6 cellular contexts compared by ENCODE assay signal in genomic region chr10:27262788-27263187, GRCh38. TPM values are rescaled to one million over a fixed set of nuclear protein-coding genes. Genes with fewer than 3 reads are reported as not detected.
DNase-seq lines count a peak whose midpoint lies in the region; ATAC-seq, FAIRE-seq and TF ChIP-seq lines count a peak whose summit lies in the region.
"Not testable (repeated sequence)": the region's sequence is repeated elsewhere in the genome, so short reads cannot be mapped to it uniquely, and the experiment has no call there.

No MANE protein-coding gene starts in this region.

- H3K27me3 ChIP-seq in K562 (ENCODE audit: control insufficient read depth in 2 of 2, insufficient read depth in 2 of 2, low read length in 2 of 2), result peaks cover 8 to 20% of the 10 kb centered on the region in 2 experiments; a peak in 4 of 5 replicates
- H3K27me3 ChIP-seq in left ventricle myocardium inferior (ENCODE audit: low read depth), result peaks cover 41% of the 10 kb centered on the region
- H3K27me3 ChIP-seq in thyroid gland, result not testable (repeated sequence)

- H3K4me3 ChIP-seq in K562; left ventricle myocardium inferior; thyroid gland (replicated peaks in 1 of 3): not testable (repeated sequence)

- CTCF ChIA-PET in K562 (lab: Yijun Ruan, JAX; ENCODE audit: low intra/inter-chr PET ratio), result not testable (repeated sequence)

- H4K20me1 ChIP-seq in K562 (replicated peaks; ENCODE audit: control insufficient read depth, insufficient read depth, low read length), result not testable (repeated sequence)

- H3K4me1 ChIP-seq in K562 (replicated peaks in 1 of 2; ENCODE audit: control insufficient read depth in 2 of 2, insufficient read depth in 2 of 2, low read length in 2 of 2), result not testable (repeated sequence)
- H3K4me1 ChIP-seq in left ventricle myocardium inferior (peaks cover 12% of the 10 kb centered on the region), thyroid gland (peaks cover 15 to 17% of the 10 kb centered on the region in 2 donors)

- H3K4me2 ChIP-seq in K562 (ENCODE audit: insufficient read depth, low read length), result not testable (repeated sequence)

- in situ Hi-C loops in K562 (cut with MboI), result not testable (repeated sequence)

- POLR2A ChIA-PET in K562 (lab: Yijun Ruan, JAX), result not testable (repeated sequence)

- H3K9ac ChIP-seq in K562 (ENCODE audit: insufficient read depth in 1 of 2, low read depth in 2 of 2, low read length in 2 of 2), result not testable (repeated sequence)

- H2AFZ ChIP-seq in K562 (ENCODE audit: low read depth, low read length), result not testable (repeated sequence)

- intact Hi-C loops in K562 (cut with micrococcal nuclease); left ventricle myocardium inferior (cut with micrococcal nuclease); thyroid gland (cut with DNase I): not testable (repeated sequence)

- not testable (repeated sequence) for H3K27ac ChIP-seq in K562 (ENCODE audit: extremely low read depth, low read depth, low read length)
- H3K27ac ChIP-seq in left ventricle myocardium inferior (replicated peaks), result peak overlapping the region; percentile 55
- H3K27ac ChIP-seq in thyroid gland, result peak overlapping the region; percentile 6 to 45 (median 40)

- not testable (repeated sequence) for H3K36me3 ChIP-seq in K562 (ENCODE audit: control insufficient read depth, insufficient read depth, low read length); left ventricle myocardium inferior; thyroid gland

- BruUV-seq in K562 (replicated peaks; lab: Mats Ljungman, UMichigan), result not testable (repeated sequence)

- peak; percentile 74 for FAIRE-seq in D721Med (lab: Jason Lieb, UNC)
- peak; percentile 14 for FAIRE-seq in GM12892 (lab: Jason Lieb, UNC)
- FAIRE-seq in H54 (lab: Jason Lieb, UNC), result peak; percentile 45
- not testable (repeated sequence) for FAIRE-seq in K562 (lab: Jason Lieb, UNC)

- not testable (repeated sequence) for H3K9me1 ChIP-seq in K562 (ENCODE audit: control insufficient read depth, insufficient read depth, low read length)

- not testable (repeated sequence) for TF ChIP-seq CTCF in D721Med (IDR thresholded peaks at IDR 0.05; ENCODE audit: insufficient read depth, missing control alignments); K562 (IDR thresholded peaks at IDR 0.05 in 2 of 3, conservative IDR thresholded peaks at IDR 0.05 in 1 of 3; ENCODE audit: insufficient read depth in 2 of 3, low read depth in 1 of 3, low read length in 3 of 3); left ventricle myocardium inferior (IDR thresholded peaks at IDR 0.05; ENCODE audit: borderline replicate concordance); thyroid gland (IDR thresholded peaks at IDR 0.05)

- peak; percentile 69; the same call in 1 of the 3 replicates for ATAC-seq in K562

- not testable (repeated sequence) for H3K9me3 ChIP-seq in K562 (replicated peaks; ENCODE audit: control insufficient read depth, insufficient read depth, low read depth, low read length); left ventricle myocardium inferior (replicated peaks); thyroid gland

- TF ChIP-seq RAD21 in K562 (CRISPR knock-in tag; conservative IDR thresholded peaks at IDR 0.05 in 1 of 2, IDR thresholded peaks at IDR 0.05 in 1 of 2), result not testable (repeated sequence)

- 1% methylated on average over 7 of the region's 7 CpGs for WGBS in K562 (ENCODE audit: insufficient coverage, low coverage, missing lambda C conversion rate)
- 93 to 94% methylated on average over 7 of the region's 7 CpGs for WGBS in thyroid gland, 2 donors

- DNase-seq in D721Med (ENCODE audit: insufficient read length, low spot score); GM12892 (ENCODE audit: insufficient read length); H54 (ENCODE audit: insufficient read length, low spot score); K562 (ENCODE audit: extremely low read depth in 1 of 4, low spot score in 3 of 4); left ventricle myocardium inferior; thyroid gland: not testable (repeated sequence)

- H3K79me2 ChIP-seq in K562 (ENCODE audit: control insufficient read depth, insufficient read depth, low read length), result not testable (repeated sequence)

- TF ChIP-seq POLR2A in GM12892 (IDR thresholded peaks at IDR 0.05; ENCODE audit: low read depth, low read length); H54 (IDR thresholded peaks at IDR 0.05; ENCODE audit: low read depth, low read length); K562 (conservative IDR thresholded peaks at IDR 0.05); thyroid gland (IDR thresholded peaks at IDR 0.05): not testable (repeated sequence)

- TF ChIP-seq EP300 in K562 (IDR thresholded peaks at IDR 0.05; ENCODE audit: low read length), result not testable (repeated sequence)

RNA-seq across cellular contexts. Expression of gene ACBD5, which starts 22.2 kb away (rescaled TPM):
- polyA plus RNA-seq in GM12892 (2012; ENCODE audit: missing spikeins), result 16.5 TPM
- 4.2 and 9.1 TPM in 2 replicates for total RNA-seq in K562 (2011; cell fraction: chromatin; rRNA removed; ENCODE audit: low replicate concordance)
- 3.2 and 3.8 TPM in 2 replicates for total RNA-seq in K562 (2011; cell fraction: nucleolus; rRNA removed)
- total RNA-seq in K562 (2011; cell fraction: nucleoplasm; rRNA removed), result 3.8 and 5.0 TPM in 2 replicates
- 7.8 and 9.9 TPM in 2 replicates for total RNA-seq in K562 (2014; rRNA removed)
- total RNA-seq in K562 (2014; rRNA removed; fragmentation: Illumina TruSeq; extraction: Trizol), result 10.3 TPM in 2 replicates
- total RNA-seq in K562 (2015; rRNA removed; fragmentation: Illumina TruSeq; extraction: Trizol), result 10.1 and 10.3 TPM in 2 replicates
- 8.4 and 8.7 TPM in 2 replicates for total RNA-seq in K562 (2021)
- polyA plus RNA-seq in K562 (2011; rRNA removed), result 7.4 and 7.9 TPM in 2 replicates
- polyA plus RNA-seq in K562 (2011; cell fraction: cytosol; rRNA removed), result 1.6 and 4.7 TPM in 2 replicates
- polyA plus RNA-seq in K562 (2011; cell fraction: nucleus; rRNA removed), result 3.2 and 4.5 TPM in 2 replicates
- polyA plus RNA-seq in K562 (2012), result 5.4 and 6.1 TPM in 2 replicates
- 7.6 and 8.5 TPM in 2 replicates for polyA plus RNA-seq in K562 (2014; fragmentation: Illumina TruSeq; extraction: Trizol)
- polyA plus RNA-seq in K562 (2014; fragmentation: Nextera tagmentation; extraction: Ambion mirVana), result 1 to 10 TPM; 1.5 to 2.2 TPM
- polyA plus RNA-seq in K562 (2014; rRNA removed), result 5.1 and 6.1 TPM in 2 replicates
- 8.9 and 10.8 TPM in 2 replicates for polyA minus RNA-seq in K562 (2011; rRNA and poly(A)+ RNA removed)
- polyA minus RNA-seq in K562 (2011; cell fraction: cytosol; rRNA and poly(A)+ RNA removed), result 4.4 and 6.7 TPM in 2 replicates
- 2.2 and 6.0 TPM in 2 replicates for polyA minus RNA-seq in K562 (2011; cell fraction: nucleus; rRNA and poly(A)+ RNA removed)
- total RNA-seq in left ventricle myocardium inferior, result 64.0 TPM
- 10 to 100 TPM; 36.5 to 43.5 (median 41.2) TPM for total RNA-seq in thyroid gland
